1 cellular context compared by ENCODE assay signal in the genomic region with DNA sequence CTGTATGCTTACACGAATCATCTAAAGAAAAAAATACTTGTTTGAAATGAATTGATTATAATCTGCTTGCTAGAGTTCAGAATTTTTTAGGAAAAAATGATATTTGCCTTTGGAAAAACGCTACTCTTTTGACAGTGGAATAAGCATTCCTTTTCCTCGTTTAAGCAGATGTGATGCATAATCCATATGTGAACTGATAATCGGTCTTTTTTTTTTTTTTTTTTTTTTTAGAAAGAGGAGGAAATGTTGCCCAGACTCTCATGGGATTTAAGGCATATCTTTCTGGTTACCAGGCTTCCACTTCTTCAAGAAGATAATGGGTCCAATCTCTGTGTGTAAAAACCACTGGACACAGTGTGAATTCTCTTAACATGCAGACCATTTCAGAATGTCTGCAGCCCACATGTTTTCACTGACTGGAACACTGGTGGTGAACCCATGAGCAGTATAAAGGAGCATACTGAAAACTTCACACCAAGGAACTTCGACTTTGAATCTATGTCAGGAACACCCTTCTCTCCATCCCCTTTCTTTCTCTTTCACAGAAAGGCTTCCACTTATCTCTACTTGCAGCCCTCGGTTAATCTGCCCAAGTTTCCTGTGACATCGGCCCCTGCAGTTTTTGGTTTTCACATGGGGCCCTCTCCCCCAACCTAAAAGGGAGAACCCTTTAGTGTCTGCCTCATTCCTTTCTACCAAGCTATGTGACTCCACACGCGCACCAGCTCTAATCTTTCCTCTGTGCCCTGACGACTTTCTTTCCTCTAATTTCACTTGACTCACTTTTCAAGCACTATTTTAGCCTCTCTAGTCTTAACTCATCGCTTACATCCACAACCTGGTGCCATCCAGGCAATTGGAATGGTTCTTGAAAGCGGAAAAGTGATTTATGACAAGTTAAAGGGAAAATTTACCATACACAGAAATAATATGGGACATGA.
TF ChIP-seq lines count a peak whose summit lies in the region.

No MANE protein-coding gene starts in this region.

TF ChIP-seq in K562, 482 proteins besides CTCF, POLR2A, EP300 and RAD21 (continued from another document and continues in another):
- TF ChIP-seq, protein P1, sequence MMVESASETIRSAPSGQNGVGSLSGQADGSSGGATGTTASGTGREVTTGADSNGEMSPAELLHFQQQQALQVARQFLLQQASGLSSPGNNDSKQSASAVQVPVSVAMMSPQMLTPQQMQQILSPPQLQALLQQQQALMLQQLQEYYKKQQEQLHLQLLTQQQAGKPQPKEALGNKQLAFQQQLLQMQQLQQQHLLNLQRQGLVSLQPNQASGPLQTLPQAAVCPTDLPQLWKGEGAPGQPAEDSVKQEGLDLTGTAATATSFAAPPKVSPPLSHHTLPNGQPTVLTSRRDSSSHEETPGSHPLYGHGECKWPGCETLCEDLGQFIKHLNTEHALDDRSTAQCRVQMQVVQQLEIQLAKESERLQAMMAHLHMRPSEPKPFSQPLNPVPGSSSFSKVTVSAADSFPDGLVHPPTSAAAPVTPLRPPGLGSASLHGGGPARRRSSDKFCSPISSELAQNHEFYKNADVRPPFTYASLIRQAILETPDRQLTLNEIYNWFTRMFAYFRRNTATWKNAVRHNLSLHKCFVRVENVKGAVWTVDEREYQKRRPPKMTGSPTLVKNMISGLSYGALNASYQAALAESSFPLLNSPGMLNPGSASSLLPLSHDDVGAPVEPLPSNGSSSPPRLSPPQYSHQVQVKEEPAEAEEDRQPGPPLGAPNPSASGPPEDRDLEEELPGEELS (CRISPR knock-in tag; IDR thresholded peaks at IDR 0.05; ENCODE audit: borderline replicate concordance) = no peak
- TF ChIP-seq, protein P2, sequence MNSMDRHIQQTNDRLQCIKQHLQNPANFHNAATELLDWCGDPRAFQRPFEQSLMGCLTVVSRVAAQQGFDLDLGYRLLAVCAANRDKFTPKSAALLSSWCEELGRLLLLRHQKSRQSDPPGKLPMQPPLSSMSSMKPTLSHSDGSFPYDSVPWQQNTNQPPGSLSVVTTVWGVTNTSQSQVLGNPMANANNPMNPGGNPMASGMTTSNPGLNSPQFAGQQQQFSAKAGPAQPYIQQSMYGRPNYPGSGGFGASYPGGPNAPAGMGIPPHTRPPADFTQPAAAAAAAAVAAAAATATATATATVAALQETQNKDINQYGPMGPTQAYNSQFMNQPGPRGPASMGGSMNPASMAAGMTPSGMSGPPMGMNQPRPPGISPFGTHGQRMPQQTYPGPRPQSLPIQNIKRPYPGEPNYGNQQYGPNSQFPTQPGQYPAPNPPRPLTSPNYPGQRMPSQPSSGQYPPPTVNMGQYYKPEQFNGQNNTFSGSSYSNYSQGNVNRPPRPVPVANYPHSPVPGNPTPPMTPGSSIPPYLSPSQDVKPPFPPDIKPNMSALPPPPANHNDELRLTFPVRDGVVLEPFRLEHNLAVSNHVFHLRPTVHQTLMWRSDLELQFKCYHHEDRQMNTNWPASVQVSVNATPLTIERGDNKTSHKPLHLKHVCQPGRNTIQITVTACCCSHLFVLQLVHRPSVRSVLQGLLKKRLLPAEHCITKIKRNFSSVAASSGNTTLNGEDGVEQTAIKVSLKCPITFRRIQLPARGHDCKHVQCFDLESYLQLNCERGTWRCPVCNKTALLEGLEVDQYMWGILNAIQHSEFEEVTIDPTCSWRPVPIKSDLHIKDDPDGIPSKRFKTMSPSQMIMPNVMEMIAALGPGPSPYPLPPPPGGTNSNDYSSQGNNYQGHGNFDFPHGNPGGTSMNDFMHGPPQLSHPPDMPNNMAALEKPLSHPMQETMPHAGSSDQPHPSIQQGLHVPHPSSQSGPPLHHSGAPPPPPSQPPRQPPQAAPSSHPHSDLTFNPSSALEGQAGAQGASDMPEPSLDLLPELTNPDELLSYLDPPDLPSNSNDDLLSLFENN (IDR thresholded peaks at IDR 0.05; ENCODE audit: low read depth in 2 of 2, low read length in 2 of 2) = peak in 1 of 2 experiments; percentile 85; a peak in 2 of 4 replicates
- TF ChIP-seq RBM17 (IDR thresholded peaks at IDR 0.05; ENCODE audit: borderline replicate concordance, low read depth, low read length) (no peak), SOX6 (IDR thresholded peaks at IDR 0.05) (peak; percentile 82), RUNX1 (IDR thresholded peaks at IDR 0.05; ENCODE audit: low read depth) (no peak), CREB1 (IDR thresholded peaks at IDR 0.05) (peak; percentile 30; the same call in 1 of the 2 replicates), CREB1 (CRISPR knock-in tag; IDR thresholded peaks at IDR 0.05) (no peak), ATF1 (CRISPR knock-in tag; IDR thresholded peaks at IDR 0.05) (no peak), ATF1 (tag; IDR thresholded peaks at IDR 0.05) (peak; percentile 68), TEAD1 (CRISPR knock-in tag; IDR thresholded peaks at IDR 0.05) (peak in 1 of 2 experiments; percentile 37; a peak in 1 of 4 replicates), ZNF551 (CRISPR knock-in tag; IDR thresholded peaks at IDR 0.05) (no peak), POLR3A (IDR thresholded peaks at IDR 0.05; ENCODE audit: borderline replicate concordance, extremely low read depth, insufficient read depth, insufficient read length) (no peak), FOS (IDR thresholded peaks at IDR 0.05; ENCODE audit: extremely low read depth, insufficient read length) (no peak), TAF9B (IDR thresholded peaks at IDR 0.05; ENCODE audit: partially characterized antibody) (peak; percentile 66), ZNF445 (CRISPR knock-in tag; IDR thresholded peaks at IDR 0.05; ENCODE audit: low read depth) (0 out of 2 replicates have a peak, but pooled peaks have one; percentile 62), SIN3A (IDR thresholded peaks at IDR 0.05; ENCODE audit: borderline replicate concordance in 2 of 2, control insufficient read depth in 1 of 2, low read depth in 2 of 2, low read length in 2 of 2) (no peak; a peak in 1 of 4 replicates), CCNT2 (IDR thresholded peaks at IDR 0.05; ENCODE audit: borderline replicate concordance, extremely low read depth, insufficient read length, low read depth, low read length) (peak; percentile 71), PML (IDR thresholded peaks at IDR 0.05; ENCODE audit: low read length) (peak; percentile 84), NCOA6 (IDR thresholded peaks at IDR 0.05) (peak; percentile 32; the same call in 1 of the 2 replicates), SMARCC2 (IDR thresholded peaks at IDR 0.05; ENCODE audit: low read depth) (peak; percentile 81), ZBTB7A (IDR thresholded peaks at IDR 0.05; ENCODE audit: borderline replicate concordance, control insufficient read depth, low read depth, low read length) (no peak), CXXC5 (CRISPR knock-in tag; IDR thresholded peaks at IDR 0.05) (peak; percentile 59), ZNF76 (CRISPR knock-in tag; IDR thresholded peaks at IDR 0.05; ENCODE audit: borderline replicate concordance) (no peak), TARDBP (IDR thresholded peaks at IDR 0.05) (no peak), SUPT5H (IDR thresholded peaks at IDR 0.05) (peak; percentile 55), EGR1 (conservative IDR thresholded peaks at IDR 0.05) (no peak)
- TF ChIP-seq, protein P3, sequence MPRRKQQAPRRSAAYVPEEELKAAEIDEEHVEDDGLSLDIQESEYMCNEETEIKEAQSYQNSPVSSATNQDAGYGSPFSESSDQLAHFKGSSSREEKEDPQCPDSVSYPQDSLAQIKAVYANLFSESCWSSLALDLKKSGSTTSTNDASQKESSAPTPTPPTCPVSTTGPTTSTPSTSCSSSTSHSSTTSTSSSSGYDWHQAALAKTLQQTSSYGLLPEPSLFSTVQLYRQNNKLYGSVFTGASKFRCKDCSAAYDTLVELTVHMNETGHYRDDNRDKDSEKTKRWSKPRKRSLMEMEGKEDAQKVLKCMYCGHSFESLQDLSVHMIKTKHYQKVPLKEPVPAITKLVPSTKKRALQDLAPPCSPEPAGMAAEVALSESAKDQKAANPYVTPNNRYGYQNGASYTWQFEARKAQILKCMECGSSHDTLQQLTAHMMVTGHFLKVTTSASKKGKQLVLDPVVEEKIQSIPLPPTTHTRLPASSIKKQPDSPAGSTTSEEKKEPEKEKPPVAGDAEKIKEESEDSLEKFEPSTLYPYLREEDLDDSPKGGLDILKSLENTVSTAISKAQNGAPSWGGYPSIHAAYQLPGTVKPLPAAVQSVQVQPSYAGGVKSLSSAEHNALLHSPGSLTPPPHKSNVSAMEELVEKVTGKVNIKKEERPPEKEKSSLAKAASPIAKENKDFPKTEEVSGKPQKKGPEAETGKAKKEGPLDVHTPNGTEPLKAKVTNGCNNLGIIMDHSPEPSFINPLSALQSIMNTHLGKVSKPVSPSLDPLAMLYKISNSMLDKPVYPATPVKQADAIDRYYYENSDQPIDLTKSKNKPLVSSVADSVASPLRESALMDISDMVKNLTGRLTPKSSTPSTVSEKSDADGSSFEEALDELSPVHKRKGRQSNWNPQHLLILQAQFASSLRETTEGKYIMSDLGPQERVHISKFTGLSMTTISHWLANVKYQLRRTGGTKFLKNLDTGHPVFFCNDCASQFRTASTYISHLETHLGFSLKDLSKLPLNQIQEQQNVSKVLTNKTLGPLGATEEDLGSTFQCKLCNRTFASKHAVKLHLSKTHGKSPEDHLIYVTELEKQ (CRISPR knock-in tag; IDR thresholded peaks at IDR 0.05) = no peak
- TF ChIP-seq, protein P4, sequence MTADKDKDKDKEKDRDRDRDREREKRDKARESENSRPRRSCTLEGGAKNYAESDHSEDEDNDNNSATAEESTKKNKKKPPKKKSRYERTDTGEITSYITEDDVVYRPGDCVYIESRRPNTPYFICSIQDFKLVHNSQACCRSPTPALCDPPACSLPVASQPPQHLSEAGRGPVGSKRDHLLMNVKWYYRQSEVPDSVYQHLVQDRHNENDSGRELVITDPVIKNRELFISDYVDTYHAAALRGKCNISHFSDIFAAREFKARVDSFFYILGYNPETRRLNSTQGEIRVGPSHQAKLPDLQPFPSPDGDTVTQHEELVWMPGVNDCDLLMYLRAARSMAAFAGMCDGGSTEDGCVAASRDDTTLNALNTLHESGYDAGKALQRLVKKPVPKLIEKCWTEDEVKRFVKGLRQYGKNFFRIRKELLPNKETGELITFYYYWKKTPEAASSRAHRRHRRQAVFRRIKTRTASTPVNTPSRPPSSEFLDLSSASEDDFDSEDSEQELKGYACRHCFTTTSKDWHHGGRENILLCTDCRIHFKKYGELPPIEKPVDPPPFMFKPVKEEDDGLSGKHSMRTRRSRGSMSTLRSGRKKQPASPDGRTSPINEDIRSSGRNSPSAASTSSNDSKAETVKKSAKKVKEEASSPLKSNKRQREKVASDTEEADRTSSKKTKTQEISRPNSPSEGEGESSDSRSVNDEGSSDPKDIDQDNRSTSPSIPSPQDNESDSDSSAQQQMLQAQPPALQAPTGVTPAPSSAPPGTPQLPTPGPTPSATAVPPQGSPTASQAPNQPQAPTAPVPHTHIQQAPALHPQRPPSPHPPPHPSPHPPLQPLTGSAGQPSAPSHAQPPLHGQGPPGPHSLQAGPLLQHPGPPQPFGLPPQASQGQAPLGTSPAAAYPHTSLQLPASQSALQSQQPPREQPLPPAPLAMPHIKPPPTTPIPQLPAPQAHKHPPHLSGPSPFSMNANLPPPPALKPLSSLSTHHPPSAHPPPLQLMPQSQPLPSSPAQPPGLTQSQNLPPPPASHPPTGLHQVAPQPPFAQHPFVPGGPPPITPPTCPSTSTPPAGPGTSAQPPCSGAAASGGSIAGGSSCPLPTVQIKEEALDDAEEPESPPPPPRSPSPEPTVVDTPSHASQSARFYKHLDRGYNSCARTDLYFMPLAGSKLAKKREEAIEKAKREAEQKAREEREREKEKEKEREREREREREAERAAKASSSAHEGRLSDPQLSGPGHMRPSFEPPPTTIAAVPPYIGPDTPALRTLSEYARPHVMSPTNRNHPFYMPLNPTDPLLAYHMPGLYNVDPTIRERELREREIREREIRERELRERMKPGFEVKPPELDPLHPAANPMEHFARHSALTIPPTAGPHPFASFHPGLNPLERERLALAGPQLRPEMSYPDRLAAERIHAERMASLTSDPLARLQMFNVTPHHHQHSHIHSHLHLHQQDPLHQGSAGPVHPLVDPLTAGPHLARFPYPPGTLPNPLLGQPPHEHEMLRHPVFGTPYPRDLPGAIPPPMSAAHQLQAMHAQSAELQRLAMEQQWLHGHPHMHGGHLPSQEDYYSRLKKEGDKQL (CRISPR knock-in tag; IDR thresholded peaks at IDR 0.05; ENCODE audit: borderline replicate concordance) = no peak
- TF ChIP-seq, protein P5, sequence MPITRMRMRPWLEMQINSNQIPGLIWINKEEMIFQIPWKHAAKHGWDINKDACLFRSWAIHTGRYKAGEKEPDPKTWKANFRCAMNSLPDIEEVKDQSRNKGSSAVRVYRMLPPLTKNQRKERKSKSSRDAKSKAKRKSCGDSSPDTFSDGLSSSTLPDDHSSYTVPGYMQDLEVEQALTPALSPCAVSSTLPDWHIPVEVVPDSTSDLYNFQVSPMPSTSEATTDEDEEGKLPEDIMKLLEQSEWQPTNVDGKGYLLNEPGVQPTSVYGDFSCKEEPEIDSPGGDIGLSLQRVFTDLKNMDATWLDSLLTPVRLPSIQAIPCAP (CRISPR knock-in tag; IDR thresholded peaks at IDR 0.05; ENCODE audit: borderline replicate concordance) = no peak
- TF ChIP-seq, protein P6, sequence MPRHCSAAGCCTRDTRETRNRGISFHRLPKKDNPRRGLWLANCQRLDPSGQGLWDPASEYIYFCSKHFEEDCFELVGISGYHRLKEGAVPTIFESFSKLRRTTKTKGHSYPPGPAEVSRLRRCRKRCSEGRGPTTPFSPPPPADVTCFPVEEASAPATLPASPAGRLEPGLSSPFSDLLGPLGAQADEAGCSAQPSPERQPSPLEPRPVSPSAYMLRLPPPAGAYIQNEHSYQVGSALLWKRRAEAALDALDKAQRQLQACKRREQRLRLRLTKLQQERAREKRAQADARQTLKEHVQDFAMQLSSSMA (CRISPR knock-in tag; IDR thresholded peaks at IDR 0.05) = no peak
- TF ChIP-seq, protein P7, sequence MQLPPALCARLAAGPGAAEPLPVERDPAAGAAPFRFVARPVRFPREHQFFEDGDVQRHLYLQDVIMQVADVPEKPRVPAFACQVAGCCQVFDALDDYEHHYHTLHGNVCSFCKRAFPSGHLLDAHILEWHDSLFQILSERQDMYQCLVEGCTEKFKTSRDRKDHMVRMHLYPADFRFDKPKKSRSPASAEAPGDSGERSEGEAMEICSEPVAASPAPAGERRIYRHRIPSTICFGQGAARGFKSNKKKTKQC (CRISPR knock-in tag; IDR thresholded peaks at IDR 0.05) = no peak
- TF ChIP-seq, protein P8, sequence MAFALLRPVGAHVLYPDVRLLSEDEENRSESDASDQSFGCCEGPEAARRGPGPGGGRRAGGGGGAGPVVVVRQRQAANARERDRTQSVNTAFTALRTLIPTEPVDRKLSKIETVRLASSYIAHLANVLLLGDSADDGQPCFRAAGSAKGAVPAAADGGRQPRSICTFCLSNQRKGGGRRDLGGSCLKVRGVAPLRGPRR (CRISPR knock-in tag; IDR thresholded peaks at IDR 0.05) = no peak
- TF ChIP-seq, protein P9, sequence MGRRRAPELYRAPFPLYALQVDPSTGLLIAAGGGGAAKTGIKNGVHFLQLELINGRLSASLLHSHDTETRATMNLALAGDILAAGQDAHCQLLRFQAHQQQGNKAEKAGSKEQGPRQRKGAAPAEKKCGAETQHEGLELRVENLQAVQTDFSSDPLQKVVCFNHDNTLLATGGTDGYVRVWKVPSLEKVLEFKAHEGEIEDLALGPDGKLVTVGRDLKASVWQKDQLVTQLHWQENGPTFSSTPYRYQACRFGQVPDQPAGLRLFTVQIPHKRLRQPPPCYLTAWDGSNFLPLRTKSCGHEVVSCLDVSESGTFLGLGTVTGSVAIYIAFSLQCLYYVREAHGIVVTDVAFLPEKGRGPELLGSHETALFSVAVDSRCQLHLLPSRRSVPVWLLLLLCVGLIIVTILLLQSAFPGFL (CRISPR knock-in tag; IDR thresholded peaks at IDR 0.05) = peak; percentile 87; the same call in 1 of the 2 replicates
- TF ChIP-seq, protein P10, sequence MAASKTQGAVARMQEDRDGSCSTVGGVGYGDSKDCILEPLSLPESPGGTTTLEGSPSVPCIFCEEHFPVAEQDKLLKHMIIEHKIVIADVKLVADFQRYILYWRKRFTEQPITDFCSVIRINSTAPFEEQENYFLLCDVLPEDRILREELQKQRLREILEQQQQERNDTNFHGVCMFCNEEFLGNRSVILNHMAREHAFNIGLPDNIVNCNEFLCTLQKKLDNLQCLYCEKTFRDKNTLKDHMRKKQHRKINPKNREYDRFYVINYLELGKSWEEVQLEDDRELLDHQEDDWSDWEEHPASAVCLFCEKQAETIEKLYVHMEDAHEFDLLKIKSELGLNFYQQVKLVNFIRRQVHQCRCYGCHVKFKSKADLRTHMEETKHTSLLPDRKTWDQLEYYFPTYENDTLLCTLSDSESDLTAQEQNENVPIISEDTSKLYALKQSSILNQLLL (CRISPR knock-in tag; IDR thresholded peaks at IDR 0.05; ENCODE audit: borderline replicate concordance) = no peak
